In genomic region chr15:98076021-98076816, GRCh38 we compare ENCODE assay signal across 10 cellular contexts.
A peak's percentile ranks its signal among the peaks of the same experiment; 100 is the strongest.
DNase-seq lines count a peak whose midpoint lies in the region; ATAC-seq and TF ChIP-seq lines count a peak whose summit lies in the region.
"Had no signal": no experiment of that assay in that cellular context is flagged by ENCODE, and none has a peak within 500 bp of the region (broad histone marks: within the 10 kb centered on the region; RNA-seq: fewer than 3 reads in every experiment).

No MANE protein-coding gene starts in this region.

- H3K36me3 ChIP-seq in endodermal cell (ENCODE audit: control insufficient read depth, insufficient read depth, low read length) = no peaks in the 10 kb centered on the region
- no peaks in the 10 kb centered on the region for H3K36me3 ChIP-seq in mesenchymal stem cell (ENCODE audit: control insufficient read depth in 1 of 2, insufficient read depth in 2 of 2, low read depth in 1 of 2, low read length in 2 of 2)
- H3K36me3 ChIP-seq in transverse colon = no peaks in the 10 kb centered on the region

- POLR2A ChIA-PET in activated CD4-positive, alpha-beta T cell treated with anti-CD3 and anti-CD28 coated beads for 36 hours (lab: Charles Lee) = no interaction called here

- no peaks in the 10 kb centered on the region for H3K4me1 Mint-ChIP-seq in endodermal cell
- no peaks in the 10 kb centered on the region for H3K4me1 Mint-ChIP-seq in activated CD4-positive, alpha-beta T cell treated with anti-CD3 and anti-CD28 coated beads for 36 hours

- H3K23ac ChIP-seq in mesenchymal stem cell (ENCODE audit: low read length in 2 of 2) = no peak overlapping the region

- intact Hi-C loops in transverse colon (cut with DNase I; ENCODE audit: low total_unique reads) = no loop called here
- intact Hi-C loops in activated CD4-positive, alpha-beta T cell treated with anti-CD3 and anti-CD28 coated beads for 36 hours (cut with DNase I, micrococcal nuclease) = no loop called here

- no peak overlapping the region for H3K14ac ChIP-seq in mesenchymal stem cell (ENCODE audit: low read length in 2 of 2)

- in situ Hi-C loops in transverse colon (cut with MboI; ENCODE audit: low pct_ligation_motif_present in 1 of 4, low pct_unique_long_range_greater_than_20kb in 1 of 4, low sequenced_read_pairs in 3 of 4) = no loop called here

- TF ChIP-seq EP300 in transverse colon (IDR thresholded peaks at IDR 0.05; ENCODE audit: low read depth) = no peak

- no peak overlapping the region for H3K4ac ChIP-seq in mesenchymal stem cell (ENCODE audit: low read depth in 1 of 2, low read length in 2 of 2)

- no peak overlapping the region for H3K27ac Mint-ChIP-seq in endodermal cell
- no peak overlapping the region for H3K27ac Mint-ChIP-seq in activated CD4-positive, alpha-beta T cell treated with anti-CD3 and anti-CD28 coated beads for 36 hours

- no peak overlapping the region for H3K18ac ChIP-seq in mesenchymal stem cell (ENCODE audit: low read depth in 1 of 2, low read length in 2 of 2)

- no peak overlapping the region for H3K4me2 ChIP-seq in mesenchymal stem cell (ENCODE audit: low read length, poor library complexity, severe bottlenecking)

- no peak for TF ChIP-seq POLR2A in NB4 (IDR thresholded peaks at IDR 0.05; ENCODE audit: extremely low read depth, insufficient read length)
- no peak for TF ChIP-seq POLR2A in transverse colon (IDR thresholded peaks at IDR 0.05)

- no peaks in the 10 kb centered on the region for H3K9me3 ChIP-seq in endodermal cell (ENCODE audit: control insufficient read depth, low read length)
- H3K9me3 ChIP-seq in mesenchymal stem cell (ENCODE audit: control insufficient read depth, low read length) = no peaks in the 10 kb centered on the region
- H3K9me3 ChIP-seq in transverse colon = no peaks in the 10 kb centered on the region

- H3K4me1 ChIP-seq in endodermal cell (ENCODE audit: control insufficient read depth, insufficient read depth, low read length) = no peaks in the 10 kb centered on the region
- no peaks in the 10 kb centered on the region for H3K4me1 ChIP-seq in mesenchymal stem cell (ENCODE audit: control insufficient read depth, insufficient read depth, low read depth, low read length)
- peaks cover 6 to 15% (median 13%) of the 10 kb centered on the region in 4 donors for H3K4me1 ChIP-seq in transverse colon

- H3K9ac ChIP-seq in endodermal cell (ENCODE audit: extremely low read depth, low read length, poor library complexity, severe bottlenecking) (no peak overlapping the region), mesenchymal stem cell (ENCODE audit: low read length) (peak overlapping the region; percentile 71)

- no peak overlapping the region for H2BK12ac ChIP-seq in mesenchymal stem cell (ENCODE audit: low read length in 2 of 2)

- no peak overlapping the region for H3K4me3 Mint-ChIP-seq in endodermal cell
- H3K4me3 Mint-ChIP-seq in activated CD4-positive, alpha-beta T cell treated with anti-CD3 and anti-CD28 coated beads for 36 hours = no peak overlapping the region

- no peak overlapping the region for H2BK120ac ChIP-seq in mesenchymal stem cell (ENCODE audit: low read depth, low read length)

- H4K91ac ChIP-seq in mesenchymal stem cell (ENCODE audit: low read length) = no peak overlapping the region

- CTCF ChIA-PET in activated CD4-positive, alpha-beta T cell treated with anti-CD3 and anti-CD28 coated beads for 36 hours (lab: Charles Lee) = no interaction called here

- no peaks in the 10 kb centered on the region for H3K79me1 ChIP-seq in mesenchymal stem cell (replicated peaks; ENCODE audit: low read length, poor library complexity, severe bottlenecking)

- H3K27me3 ChIP-seq in endodermal cell (ENCODE audit: control insufficient read depth, insufficient read depth, low read length, poor library complexity, severe bottlenecking) (no peaks in the 10 kb centered on the region), mesenchymal stem cell (ENCODE audit: control insufficient read depth in 1 of 2, insufficient read depth in 1 of 2, low read length in 2 of 2) (no peaks in the 10 kb centered on the region), transverse colon (no peaks in the 10 kb centered on the region)

- H2BK5ac ChIP-seq in mesenchymal stem cell (ENCODE audit: low read depth, low read length, poor library complexity, severe bottlenecking) = no peak overlapping the region

- H2AK5ac ChIP-seq in mesenchymal stem cell (ENCODE audit: low read length, severe bottlenecking) = no peak overlapping the region

- DNase-seq in NB4 (ENCODE audit: low read depth) (peak; percentile 48), endodermal cell (peak; percentile 41), mesenchymal stem cell (peak; percentile 14), transverse colon (peak; percentile 11), HuH-7 (ENCODE audit: low spot score) (no peak), DMS79 (lab: John Stamatoyannopoulos, UW) (no peak)
- no peak for DNase-seq in activated CD4-positive, alpha-beta T cell treated with anti-CD3 and anti-CD28 coated beads for 36 hours
- DNase-seq: NCI-H2081, T1000 had no signal

- no peaks in the 10 kb centered on the region for H3K27me3 Mint-ChIP-seq in endodermal cell (ENCODE audit: insufficient read depth)
- H3K27me3 Mint-ChIP-seq in activated CD4-positive, alpha-beta T cell treated with anti-CD3 and anti-CD28 coated beads for 36 hours = no peaks in the 10 kb centered on the region

- ATAC-seq in activated CD4-positive, alpha-beta T cell treated with anti-CD3 and anti-CD28 coated beads for 36 hours = no peak
- ATAC-seq in GM21528 (IDR thresholded peaks at IDR 0.05; ENCODE audit: low FRiP score, unreplicated experiment) = no peak

- H3K9me3 Mint-ChIP-seq in endodermal cell = no peaks in the 10 kb centered on the region
- H3K9me3 Mint-ChIP-seq in activated CD4-positive, alpha-beta T cell treated with anti-CD3 and anti-CD28 coated beads for 36 hours (ENCODE audit: low read depth) = no peaks in the 10 kb centered on the region

- no peaks in the 10 kb centered on the region for H3K36me3 Mint-ChIP-seq in endodermal cell (ENCODE audit: low read depth)
- H3K36me3 Mint-ChIP-seq in activated CD4-positive, alpha-beta T cell treated with anti-CD3 and anti-CD28 coated beads for 36 hours (ENCODE audit: low read depth) = no peaks in the 10 kb centered on the region

- TF ChIP-seq CTCF in NB4 (IDR thresholded peaks at IDR 0.05; ENCODE audit: low read depth, low read length) (no peak), endodermal cell (conservative IDR thresholded peaks at IDR 0.05) (no peak), transverse colon (IDR thresholded peaks at IDR 0.05) (no peak)

- 77 to 91% methylated on average over 4 to 8 of the region's 8 CpGs for WGBS in endodermal cell (ENCODE audit: insufficient coverage in 1 of 2, insufficient read length in 1 of 2), 2 experiments
- 71% methylated on average over 7 of the region's 8 CpGs for WGBS in mesenchymal stem cell
- WGBS in transverse colon (ENCODE audit: low coverage in 1 of 2), 2 donors = 62 to 63% methylated on average over 2 to 8 of the region's 8 CpGs

- H2AFZ ChIP-seq in mesenchymal stem cell (ENCODE audit: low read depth, low read length) = no peak overlapping the region

- no peak overlapping the region for H3K4me3 ChIP-seq in NB4 (ENCODE audit: low read depth, low read length)
- H3K4me3 ChIP-seq in endodermal cell (ENCODE audit: low read length) = no peak overlapping the region
- H3K4me3 ChIP-seq in mesenchymal stem cell (ENCODE audit: insufficient read depth in 1 of 2, low read depth in 1 of 2, low read length in 2 of 2) = no peak overlapping the region
- H3K4me3 ChIP-seq in transverse colon = no peak overlapping the region

- H3K27ac ChIP-seq in endodermal cell (ENCODE audit: low read depth, low read length) (no peak overlapping the region), mesenchymal stem cell (ENCODE audit: low read length, poor library complexity, severe bottlenecking) (no peak overlapping the region), transverse colon (peak overlapping the region; percentile 42 to 68 (median 60))

- no peak overlapping the region for H4K8ac ChIP-seq in mesenchymal stem cell (ENCODE audit: low read length)

- no peak overlapping the region for H2BK15ac ChIP-seq in mesenchymal stem cell (ENCODE audit: low read depth, poor library complexity, severe bottlenecking)

Comparison
In these comparisons a context has a peak if more than half of its experiments do, and no peak if none do; other contexts are left out.
1. DNase-seq: peak in NB4 (single experiment), endodermal cell (single experiment), mesenchymal stem cell (single experiment) and transverse colon (single experiment); none in activated CD4-positive, alpha-beta T cell treated with anti-CD3 and anti-CD28 coated beads for 36 hours (single experiment), HuH-7 (single experiment) and DMS79 (single experiment).
2. H3K27ac ChIP-seq: peak in transverse colon (4 of 4); none in endodermal cell (single experiment) and mesenchymal stem cell (single experiment).